Comparison of ENCODE assay signal across 1 cellular context in the genomic region with DNA sequence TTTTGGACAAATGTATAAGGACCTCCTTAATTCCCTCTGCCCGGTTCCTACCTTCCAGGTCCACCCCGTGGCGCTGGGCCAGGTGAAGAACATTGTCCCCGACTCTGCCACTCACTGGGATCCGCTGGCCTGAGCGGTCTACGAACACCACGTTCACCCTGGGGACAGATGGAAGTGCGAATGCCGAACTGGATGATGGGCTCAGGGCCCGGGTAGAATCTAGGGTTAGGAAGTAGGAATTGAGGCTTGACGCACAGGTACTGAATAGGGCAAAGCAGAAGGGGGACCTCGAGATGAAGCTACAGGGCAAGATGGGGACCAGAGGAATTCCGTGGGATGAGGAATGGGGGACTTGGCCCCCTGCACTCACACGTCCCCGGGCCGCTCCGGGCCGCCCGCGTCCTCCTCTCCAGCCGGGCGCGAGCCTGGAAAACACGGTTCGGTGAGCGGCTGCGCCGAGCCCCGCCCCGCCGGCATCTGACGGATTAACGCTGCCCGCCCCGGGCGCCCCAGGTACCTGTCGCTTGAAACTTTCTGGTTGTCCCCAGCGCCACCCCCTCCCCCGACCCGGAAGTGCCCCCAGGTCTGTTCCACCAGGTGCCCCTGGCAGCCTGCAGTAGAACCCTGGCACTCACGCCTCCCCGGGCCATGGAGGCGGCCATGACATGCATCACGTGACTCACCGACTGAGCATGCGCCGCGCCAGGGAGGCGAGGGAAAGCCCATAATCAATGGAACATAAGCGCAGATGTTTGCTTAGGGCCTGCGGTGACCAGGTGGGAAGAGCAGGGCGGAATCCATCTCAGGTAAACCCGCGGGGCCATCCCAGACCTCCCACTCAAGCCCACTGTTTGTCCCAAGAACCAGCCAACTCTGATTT.
TF ChIP-seq lines count a peak whose summit lies in the region.

A gene (minus strand): TSS at position 681 of the 880 bp plus-strand sequence. CDS start 19 bp downstream, at position 662.

TF ChIP-seq in K562, 482 proteins besides CTCF, POLR2A, EP300 and RAD21 (continued from another document and continues in another):
- TF ChIP-seq, protein P1, sequence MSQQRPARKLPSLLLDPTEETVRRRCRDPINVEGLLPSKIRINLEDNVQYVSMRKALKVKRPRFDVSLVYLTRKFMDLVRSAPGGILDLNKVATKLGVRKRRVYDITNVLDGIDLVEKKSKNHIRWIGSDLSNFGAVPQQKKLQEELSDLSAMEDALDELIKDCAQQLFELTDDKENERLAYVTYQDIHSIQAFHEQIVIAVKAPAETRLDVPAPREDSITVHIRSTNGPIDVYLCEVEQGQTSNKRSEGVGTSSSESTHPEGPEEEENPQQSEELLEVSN (IDR thresholded peaks at IDR 0.05; ENCODE audit: borderline replicate concordance in 1 of 2, extremely low read depth in 1 of 2, insufficient read depth in 1 of 2, insufficient read length in 1 of 2, low read depth in 1 of 2, low read length in 1 of 2, poor library complexity in 1 of 2, severe bottlenecking in 1 of 2), result peak; percentile 42 to 52
- TF ChIP-seq, protein P2, sequence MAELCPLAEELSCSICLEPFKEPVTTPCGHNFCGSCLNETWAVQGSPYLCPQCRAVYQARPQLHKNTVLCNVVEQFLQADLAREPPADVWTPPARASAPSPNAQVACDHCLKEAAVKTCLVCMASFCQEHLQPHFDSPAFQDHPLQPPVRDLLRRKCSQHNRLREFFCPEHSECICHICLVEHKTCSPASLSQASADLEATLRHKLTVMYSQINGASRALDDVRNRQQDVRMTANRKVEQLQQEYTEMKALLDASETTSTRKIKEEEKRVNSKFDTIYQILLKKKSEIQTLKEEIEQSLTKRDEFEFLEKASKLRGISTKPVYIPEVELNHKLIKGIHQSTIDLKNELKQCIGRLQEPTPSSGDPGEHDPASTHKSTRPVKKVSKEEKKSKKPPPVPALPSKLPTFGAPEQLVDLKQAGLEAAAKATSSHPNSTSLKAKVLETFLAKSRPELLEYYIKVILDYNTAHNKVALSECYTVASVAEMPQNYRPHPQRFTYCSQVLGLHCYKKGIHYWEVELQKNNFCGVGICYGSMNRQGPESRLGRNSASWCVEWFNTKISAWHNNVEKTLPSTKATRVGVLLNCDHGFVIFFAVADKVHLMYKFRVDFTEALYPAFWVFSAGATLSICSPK (IDR thresholded peaks at IDR 0.05; ENCODE audit: borderline replicate concordance), result no peak
- TF ChIP-seq ZNF253 (CRISPR knock-in tag; conservative IDR thresholded peaks at IDR 0.05) (no peak), EGR1 (conservative IDR thresholded peaks at IDR 0.05) (no peak; the same call in 1 of the 2 replicates), RBM22 (IDR thresholded peaks at IDR 0.05; ENCODE audit: low read depth, low read length, poor library complexity, severe bottlenecking) (peak; percentile 93), ZNF354B (CRISPR knock-in tag; IDR thresholded peaks at IDR 0.05) (no peak), ZNF507 (tag; conservative IDR thresholded peaks at IDR 0.05) (no peak), PHB (CRISPR knock-in tag; IDR thresholded peaks at IDR 0.05) (no peak), RCOR1 (IDR thresholded peaks at IDR 0.05; ENCODE audit: borderline replicate concordance in 1 of 2, low read depth in 2 of 2, low read length in 2 of 2) (0 out of 4 replicates have a peak, but pooled peaks of 1 of the 2 experiments have one; percentile 11), RFX7 (CRISPR knock-in tag; IDR thresholded peaks at IDR 0.05) (no peak), CSDE1 (IDR thresholded peaks at IDR 0.05) (no peak), MCM7 (IDR thresholded peaks at IDR 0.05) (no peak), ARHGAP35 (IDR thresholded peaks at IDR 0.05; ENCODE audit: partially characterized antibody) (no peak), PPARD (CRISPR knock-in tag; IDR thresholded peaks at IDR 0.05) (no peak), ZNF668 (CRISPR knock-in tag; IDR thresholded peaks at IDR 0.05) (no peak), NRF1 (conservative IDR thresholded peaks at IDR 0.05 in 1 of 2, IDR thresholded peaks at IDR 0.05 in 1 of 2) (peak; percentile 93 to 95), KDM4B (IDR thresholded peaks at IDR 0.05; ENCODE audit: borderline replicate concordance in 2 of 2, low read depth in 1 of 2) (0 out of 4 replicates have a peak, but pooled peaks of 1 of the 2 experiments have one; percentile 63), ZZZ3 (IDR thresholded peaks at IDR 0.05) (no peak), TAF1 (IDR thresholded peaks at IDR 0.05; ENCODE audit: control insufficient read depth, extremely low read depth, insufficient read depth, low read length, severe bottlenecking) (peak; percentile 44), ZNF274 (IDR thresholded peaks at IDR 0.05; ENCODE audit: borderline replicate concordance, low read depth, low read length) (no peak), KAT2B (IDR thresholded peaks at IDR 0.05; ENCODE audit: low read depth, low read length) (no peak), EWSR1 (IDR thresholded peaks at IDR 0.05; ENCODE audit: borderline replicate concordance, low read depth, partially characterized antibody) (no peak), ZNF146 (CRISPR knock-in tag; IDR thresholded peaks at IDR 0.05; ENCODE audit: unreplicated experiment) (no peak), CAMTA2 (CRISPR knock-in tag; conservative IDR thresholded peaks at IDR 0.05) (no peak), NCOR1 (IDR thresholded peaks at IDR 0.05) (no peak), ZEB2 (IDR thresholded peaks at IDR 0.05) (no peak), DDX20 (tag; IDR thresholded peaks at IDR 0.05; ENCODE audit: low read depth) (no peak), HIVEP1 (CRISPR knock-in tag; IDR thresholded peaks at IDR 0.05) (no peak), MEF2A (IDR thresholded peaks at IDR 0.05; ENCODE audit: control insufficient read depth, low read depth, low read length) (no peak), ZNF707 (CRISPR knock-in tag; conservative IDR thresholded peaks at IDR 0.05) (no peak), ZNF175 (CRISPR knock-in tag; IDR thresholded peaks at IDR 0.05; ENCODE audit: low read depth) (no peak), ELF4 (CRISPR knock-in tag; IDR thresholded peaks at IDR 0.05) (0 out of 2 replicates have a peak, but pooled peaks have one; percentile 5), MYBL2 (IDR thresholded peaks at IDR 0.05; ENCODE audit: low read depth) (no peak), MYBL2 (CRISPR knock-in tag; IDR thresholded peaks at IDR 0.05; ENCODE audit: borderline replicate concordance) (no peak), RUNX1 (IDR thresholded peaks at IDR 0.05; ENCODE audit: low read depth) (no peak; the same call in 1 of the 2 replicates), CBFA2T3 (IDR thresholded peaks at IDR 0.05) (peak; percentile 9; the same call in 1 of the 2 replicates), ZBTB8A (IDR thresholded peaks at IDR 0.05; ENCODE audit: partially characterized antibody) (no peak)
- TF ChIP-seq, protein P3, sequence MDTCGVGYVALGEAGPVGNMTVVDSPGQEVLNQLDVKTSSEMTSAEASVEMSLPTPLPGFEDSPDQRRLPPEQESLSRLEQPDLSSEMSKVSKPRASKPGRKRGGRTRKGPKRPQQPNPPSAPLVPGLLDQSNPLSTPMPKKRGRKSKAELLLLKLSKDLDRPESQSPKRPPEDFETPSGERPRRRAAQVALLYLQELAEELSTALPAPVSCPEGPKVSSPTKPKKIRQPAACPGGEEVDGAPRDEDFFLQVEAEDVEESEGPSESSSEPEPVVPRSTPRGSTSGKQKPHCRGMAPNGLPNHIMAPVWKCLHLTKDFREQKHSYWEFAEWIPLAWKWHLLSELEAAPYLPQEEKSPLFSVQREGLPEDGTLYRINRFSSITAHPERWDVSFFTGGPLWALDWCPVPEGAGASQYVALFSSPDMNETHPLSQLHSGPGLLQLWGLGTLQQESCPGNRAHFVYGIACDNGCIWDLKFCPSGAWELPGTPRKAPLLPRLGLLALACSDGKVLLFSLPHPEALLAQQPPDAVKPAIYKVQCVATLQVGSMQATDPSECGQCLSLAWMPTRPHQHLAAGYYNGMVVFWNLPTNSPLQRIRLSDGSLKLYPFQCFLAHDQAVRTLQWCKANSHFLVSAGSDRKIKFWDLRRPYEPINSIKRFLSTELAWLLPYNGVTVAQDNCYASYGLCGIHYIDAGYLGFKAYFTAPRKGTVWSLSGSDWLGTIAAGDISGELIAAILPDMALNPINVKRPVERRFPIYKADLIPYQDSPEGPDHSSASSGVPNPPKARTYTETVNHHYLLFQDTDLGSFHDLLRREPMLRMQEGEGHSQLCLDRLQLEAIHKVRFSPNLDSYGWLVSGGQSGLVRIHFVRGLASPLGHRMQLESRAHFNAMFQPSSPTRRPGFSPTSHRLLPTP (IDR thresholded peaks at IDR 0.05; ENCODE audit: borderline replicate concordance, extremely low read depth, insufficient read length), result no peak
- TF ChIP-seq, protein P4, sequence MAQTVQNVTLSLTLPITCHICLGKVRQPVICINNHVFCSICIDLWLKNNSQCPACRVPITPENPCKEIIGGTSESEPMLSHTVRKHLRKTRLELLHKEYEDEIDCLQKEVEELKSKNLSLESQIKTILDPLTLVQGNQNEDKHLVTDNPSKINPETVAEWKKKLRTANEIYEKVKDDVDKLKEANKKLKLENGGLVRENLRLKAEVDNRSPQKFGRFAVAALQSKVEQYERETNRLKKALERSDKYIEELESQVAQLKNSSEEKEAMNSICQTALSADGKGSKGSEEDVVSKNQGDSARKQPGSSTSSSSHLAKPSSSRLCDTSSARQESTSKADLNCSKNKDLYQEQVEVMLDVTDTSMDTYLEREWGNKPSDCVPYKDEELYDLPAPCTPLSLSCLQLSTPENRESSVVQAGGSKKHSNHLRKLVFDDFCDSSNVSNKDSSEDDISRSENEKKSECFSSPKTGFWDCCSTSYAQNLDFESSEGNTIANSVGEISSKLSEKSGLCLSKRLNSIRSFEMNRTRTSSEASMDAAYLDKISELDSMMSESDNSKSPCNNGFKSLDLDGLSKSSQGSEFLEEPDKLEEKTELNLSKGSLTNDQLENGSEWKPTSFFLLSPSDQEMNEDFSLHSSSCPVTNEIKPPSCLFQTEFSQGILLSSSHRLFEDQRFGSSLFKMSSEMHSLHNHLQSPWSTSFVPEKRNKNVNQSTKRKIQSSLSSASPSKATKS (CRISPR knock-in tag; IDR thresholded peaks at IDR 0.05), result no peak; the same call in 1 of the 2 replicates
- TF ChIP-seq, protein P5, sequence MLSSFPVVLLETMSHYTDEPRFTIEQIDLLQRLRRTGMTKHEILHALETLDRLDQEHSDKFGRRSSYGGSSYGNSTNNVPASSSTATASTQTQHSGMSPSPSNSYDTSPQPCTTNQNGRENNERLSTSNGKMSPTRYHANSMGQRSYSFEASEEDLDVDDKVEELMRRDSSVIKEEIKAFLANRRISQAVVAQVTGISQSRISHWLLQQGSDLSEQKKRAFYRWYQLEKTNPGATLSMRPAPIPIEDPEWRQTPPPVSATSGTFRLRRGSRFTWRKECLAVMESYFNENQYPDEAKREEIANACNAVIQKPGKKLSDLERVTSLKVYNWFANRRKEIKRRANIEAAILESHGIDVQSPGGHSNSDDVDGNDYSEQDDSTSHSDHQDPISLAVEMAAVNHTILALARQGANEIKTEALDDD (IDR thresholded peaks at IDR 0.05), result no peak
- TF ChIP-seq, protein P6, sequence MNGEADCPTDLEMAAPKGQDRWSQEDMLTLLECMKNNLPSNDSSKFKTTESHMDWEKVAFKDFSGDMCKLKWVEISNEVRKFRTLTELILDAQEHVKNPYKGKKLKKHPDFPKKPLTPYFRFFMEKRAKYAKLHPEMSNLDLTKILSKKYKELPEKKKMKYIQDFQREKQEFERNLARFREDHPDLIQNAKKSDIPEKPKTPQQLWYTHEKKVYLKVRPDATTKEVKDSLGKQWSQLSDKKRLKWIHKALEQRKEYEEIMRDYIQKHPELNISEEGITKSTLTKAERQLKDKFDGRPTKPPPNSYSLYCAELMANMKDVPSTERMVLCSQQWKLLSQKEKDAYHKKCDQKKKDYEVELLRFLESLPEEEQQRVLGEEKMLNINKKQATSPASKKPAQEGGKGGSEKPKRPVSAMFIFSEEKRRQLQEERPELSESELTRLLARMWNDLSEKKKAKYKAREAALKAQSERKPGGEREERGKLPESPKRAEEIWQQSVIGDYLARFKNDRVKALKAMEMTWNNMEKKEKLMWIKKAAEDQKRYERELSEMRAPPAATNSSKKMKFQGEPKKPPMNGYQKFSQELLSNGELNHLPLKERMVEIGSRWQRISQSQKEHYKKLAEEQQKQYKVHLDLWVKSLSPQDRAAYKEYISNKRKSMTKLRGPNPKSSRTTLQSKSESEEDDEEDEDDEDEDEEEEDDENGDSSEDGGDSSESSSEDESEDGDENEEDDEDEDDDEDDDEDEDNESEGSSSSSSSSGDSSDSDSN (IDR thresholded peaks at IDR 0.05; ENCODE audit: borderline replicate concordance in 1 of 2, low read depth in 2 of 2, low read length in 2 of 2), result 0 out of 4 replicates have a peak, but pooled peaks of 1 of the 2 experiments have one; percentile 10
- TF ChIP-seq, protein P7, sequence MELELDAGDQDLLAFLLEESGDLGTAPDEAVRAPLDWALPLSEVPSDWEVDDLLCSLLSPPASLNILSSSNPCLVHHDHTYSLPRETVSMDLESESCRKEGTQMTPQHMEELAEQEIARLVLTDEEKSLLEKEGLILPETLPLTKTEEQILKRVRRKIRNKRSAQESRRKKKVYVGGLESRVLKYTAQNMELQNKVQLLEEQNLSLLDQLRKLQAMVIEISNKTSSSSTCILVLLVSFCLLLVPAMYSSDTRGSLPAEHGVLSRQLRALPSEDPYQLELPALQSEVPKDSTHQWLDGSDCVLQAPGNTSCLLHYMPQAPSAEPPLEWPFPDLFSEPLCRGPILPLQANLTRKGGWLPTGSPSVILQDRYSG (tag; conservative IDR thresholded peaks at IDR 0.05; ENCODE audit: low read depth), result no peak
- TF ChIP-seq, protein P8, sequence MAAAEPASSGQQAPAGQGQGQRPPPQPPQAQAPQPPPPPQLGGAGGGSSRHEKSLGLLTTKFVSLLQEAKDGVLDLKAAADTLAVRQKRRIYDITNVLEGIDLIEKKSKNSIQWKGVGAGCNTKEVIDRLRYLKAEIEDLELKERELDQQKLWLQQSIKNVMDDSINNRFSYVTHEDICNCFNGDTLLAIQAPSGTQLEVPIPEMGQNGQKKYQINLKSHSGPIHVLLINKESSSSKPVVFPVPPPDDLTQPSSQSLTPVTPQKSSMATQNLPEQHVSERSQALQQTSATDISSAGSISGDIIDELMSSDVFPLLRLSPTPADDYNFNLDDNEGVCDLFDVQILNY (CRISPR knock-in tag; IDR thresholded peaks at IDR 0.05), result no peak
- TF ChIP-seq, protein P9, sequence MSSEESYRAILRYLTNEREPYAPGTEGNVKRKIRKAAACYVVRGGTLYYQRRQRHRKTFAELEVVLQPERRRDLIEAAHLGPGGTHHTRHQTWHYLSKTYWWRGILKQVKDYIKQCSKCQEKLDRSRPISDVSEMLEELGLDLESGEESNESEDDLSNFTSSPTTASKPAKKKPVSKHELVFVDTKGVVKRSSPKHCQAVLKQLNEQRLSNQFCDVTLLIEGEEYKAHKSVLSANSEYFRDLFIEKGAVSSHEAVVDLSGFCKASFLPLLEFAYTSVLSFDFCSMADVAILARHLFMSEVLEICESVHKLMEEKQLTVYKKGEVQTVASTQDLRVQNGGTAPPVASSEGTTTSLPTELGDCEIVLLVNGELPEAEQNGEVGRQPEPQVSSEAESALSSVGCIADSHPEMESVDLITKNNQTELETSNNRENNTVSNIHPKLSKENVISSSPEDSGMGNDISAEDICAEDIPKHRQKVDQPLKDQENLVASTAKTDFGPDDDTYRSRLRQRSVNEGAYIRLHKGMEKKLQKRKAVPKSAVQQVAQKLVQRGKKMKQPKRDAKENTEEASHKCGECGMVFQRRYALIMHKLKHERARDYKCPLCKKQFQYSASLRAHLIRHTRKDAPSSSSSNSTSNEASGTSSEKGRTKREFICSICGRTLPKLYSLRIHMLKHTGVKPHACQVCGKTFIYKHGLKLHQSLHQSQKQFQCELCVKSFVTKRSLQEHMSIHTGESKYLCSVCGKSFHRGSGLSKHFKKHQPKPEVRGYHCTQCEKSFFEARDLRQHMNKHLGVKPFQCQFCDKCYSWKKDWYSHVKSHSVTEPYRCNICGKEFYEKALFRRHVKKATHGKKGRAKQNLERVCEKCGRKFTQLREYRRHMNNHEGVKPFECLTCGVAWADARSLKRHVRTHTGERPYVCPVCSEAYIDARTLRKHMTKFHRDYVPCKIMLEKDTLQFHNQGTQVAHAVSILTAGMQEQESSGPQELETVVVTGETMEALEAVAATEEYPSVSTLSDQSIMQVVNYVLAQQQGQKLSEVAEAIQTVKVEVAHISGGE (CRISPR knock-in tag; IDR thresholded peaks at IDR 0.05), result no peak
